In the genomic region with DNA sequence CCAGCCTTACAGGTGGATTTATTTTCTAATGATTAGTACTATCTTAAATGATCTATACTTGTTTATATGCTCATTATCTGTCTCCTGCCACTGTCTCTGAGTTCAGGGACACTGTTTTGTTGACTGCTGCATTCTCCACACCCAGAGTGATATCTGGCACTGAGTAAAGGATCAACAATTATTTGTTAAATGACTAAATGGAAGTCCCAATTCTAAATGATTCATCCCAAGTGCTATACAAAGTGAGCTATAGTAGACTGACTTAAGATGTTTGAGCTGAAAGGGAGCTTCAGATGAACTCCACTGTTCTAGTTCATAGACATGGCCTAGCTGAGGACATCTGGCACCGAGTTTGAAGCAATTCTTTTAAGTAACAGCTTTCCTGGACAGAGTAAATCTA, we compare ENCODE assay signal across 3 cellular contexts.
TF ChIP-seq lines count a peak whose summit lies in the region.

No MANE protein-coding gene starts in this region.

TF ChIP-seq in SK-N-SH, 30 proteins besides CTCF, POLR2A, EP300 and RAD21:
- no peak for TF ChIP-seq SIN3A (IDR thresholded peaks at IDR 0.05; ENCODE audit: borderline replicate concordance, low read depth, low read length)
- TF ChIP-seq GATA2 (CRISPR knock-in tag; IDR thresholded peaks at IDR 0.05), result no peak
- TF ChIP-seq POLR2AphosphoS5 (IDR thresholded peaks at IDR 0.05; ENCODE audit: low read depth, low read length), result no peak
- no peak for TF ChIP-seq RXRA (IDR thresholded peaks at IDR 0.05; ENCODE audit: borderline replicate concordance, low read depth)
- TF ChIP-seq NRF1 (IDR thresholded peaks at IDR 0.05; ENCODE audit: low read depth, low read length), result no peak
- TF ChIP-seq, protein P1, sequence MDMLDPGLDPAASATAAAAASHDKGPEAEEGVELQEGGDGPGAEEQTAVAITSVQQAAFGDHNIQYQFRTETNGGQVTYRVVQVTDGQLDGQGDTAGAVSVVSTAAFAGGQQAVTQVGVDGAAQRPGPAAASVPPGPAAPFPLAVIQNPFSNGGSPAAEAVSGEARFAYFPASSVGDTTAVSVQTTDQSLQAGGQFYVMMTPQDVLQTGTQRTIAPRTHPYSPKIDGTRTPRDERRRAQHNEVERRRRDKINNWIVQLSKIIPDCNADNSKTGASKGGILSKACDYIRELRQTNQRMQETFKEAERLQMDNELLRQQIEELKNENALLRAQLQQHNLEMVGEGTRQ (IDR thresholded peaks at IDR 0.05; ENCODE audit: borderline replicate concordance, low read depth, low read length), result no peak
- no peak for TF ChIP-seq TAF1 (IDR thresholded peaks at IDR 0.05; ENCODE audit: borderline replicate concordance, low read depth, low read length)
- TF ChIP-seq, protein P2, sequence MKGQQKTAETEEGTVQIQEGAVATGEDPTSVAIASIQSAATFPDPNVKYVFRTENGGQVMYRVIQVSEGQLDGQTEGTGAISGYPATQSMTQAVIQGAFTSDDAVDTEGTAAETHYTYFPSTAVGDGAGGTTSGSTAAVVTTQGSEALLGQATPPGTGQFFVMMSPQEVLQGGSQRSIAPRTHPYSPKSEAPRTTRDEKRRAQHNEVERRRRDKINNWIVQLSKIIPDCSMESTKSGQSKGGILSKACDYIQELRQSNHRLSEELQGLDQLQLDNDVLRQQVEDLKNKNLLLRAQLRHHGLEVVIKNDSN (IDR thresholded peaks at IDR 0.05; ENCODE audit: borderline replicate concordance, low read depth), result no peak

TF ChIP-seq in SK-N-SH treated with all-trans-retinoic acid at 6 μM for 48 hours, 23 proteins besides CTCF, POLR2A, EP300 and RAD21:
- TF ChIP-seq, protein P3, sequence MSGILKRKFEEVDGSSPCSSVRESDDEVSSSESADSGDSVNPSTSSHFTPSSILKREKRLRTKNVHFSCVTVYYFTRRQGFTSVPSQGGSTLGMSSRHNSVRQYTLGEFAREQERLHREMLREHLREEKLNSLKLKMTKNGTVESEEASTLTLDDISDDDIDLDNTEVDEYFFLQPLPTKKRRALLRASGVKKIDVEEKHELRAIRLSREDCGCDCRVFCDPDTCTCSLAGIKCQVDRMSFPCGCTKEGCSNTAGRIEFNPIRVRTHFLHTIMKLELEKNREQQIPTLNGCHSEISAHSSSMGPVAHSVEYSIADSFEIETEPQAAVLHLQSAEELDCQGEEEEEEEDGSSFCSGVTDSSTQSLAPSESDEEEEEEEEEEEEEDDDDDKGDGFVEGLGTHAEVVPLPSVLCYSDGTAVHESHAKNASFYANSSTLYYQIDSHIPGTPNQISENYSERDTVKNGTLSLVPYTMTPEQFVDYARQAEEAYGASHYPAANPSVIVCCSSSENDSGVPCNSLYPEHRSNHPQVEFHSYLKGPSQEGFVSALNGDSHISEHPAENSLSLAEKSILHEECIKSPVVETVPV (CRISPR knock-in tag; IDR thresholded peaks at IDR 0.05), result no peak
- TF ChIP-seq ZC3H10 (CRISPR knock-in tag; IDR thresholded peaks at IDR 0.05) (no peak), ARNTL (CRISPR knock-in tag; IDR thresholded peaks at IDR 0.05; ENCODE audit: borderline replicate concordance, low read depth) (no peak)
- TF ChIP-seq, protein P4, sequence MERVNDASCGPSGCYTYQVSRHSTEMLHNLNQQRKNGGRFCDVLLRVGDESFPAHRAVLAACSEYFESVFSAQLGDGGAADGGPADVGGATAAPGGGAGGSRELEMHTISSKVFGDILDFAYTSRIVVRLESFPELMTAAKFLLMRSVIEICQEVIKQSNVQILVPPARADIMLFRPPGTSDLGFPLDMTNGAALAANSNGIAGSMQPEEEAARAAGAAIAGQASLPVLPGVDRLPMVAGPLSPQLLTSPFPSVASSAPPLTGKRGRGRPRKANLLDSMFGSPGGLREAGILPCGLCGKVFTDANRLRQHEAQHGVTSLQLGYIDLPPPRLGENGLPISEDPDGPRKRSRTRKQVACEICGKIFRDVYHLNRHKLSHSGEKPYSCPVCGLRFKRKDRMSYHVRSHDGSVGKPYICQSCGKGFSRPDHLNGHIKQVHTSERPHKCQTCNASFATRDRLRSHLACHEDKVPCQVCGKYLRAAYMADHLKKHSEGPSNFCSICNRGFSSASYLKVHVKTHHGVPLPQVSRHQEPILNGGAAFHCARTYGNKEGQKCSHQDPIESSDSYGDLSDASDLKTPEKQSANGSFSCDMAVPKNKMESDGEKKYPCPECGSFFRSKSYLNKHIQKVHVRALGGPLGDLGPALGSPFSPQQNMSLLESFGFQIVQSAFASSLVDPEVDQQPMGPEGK (CRISPR knock-in tag; IDR thresholded peaks at IDR 0.05; ENCODE audit: borderline replicate concordance), result no peak
- TF ChIP-seq, protein P5, sequence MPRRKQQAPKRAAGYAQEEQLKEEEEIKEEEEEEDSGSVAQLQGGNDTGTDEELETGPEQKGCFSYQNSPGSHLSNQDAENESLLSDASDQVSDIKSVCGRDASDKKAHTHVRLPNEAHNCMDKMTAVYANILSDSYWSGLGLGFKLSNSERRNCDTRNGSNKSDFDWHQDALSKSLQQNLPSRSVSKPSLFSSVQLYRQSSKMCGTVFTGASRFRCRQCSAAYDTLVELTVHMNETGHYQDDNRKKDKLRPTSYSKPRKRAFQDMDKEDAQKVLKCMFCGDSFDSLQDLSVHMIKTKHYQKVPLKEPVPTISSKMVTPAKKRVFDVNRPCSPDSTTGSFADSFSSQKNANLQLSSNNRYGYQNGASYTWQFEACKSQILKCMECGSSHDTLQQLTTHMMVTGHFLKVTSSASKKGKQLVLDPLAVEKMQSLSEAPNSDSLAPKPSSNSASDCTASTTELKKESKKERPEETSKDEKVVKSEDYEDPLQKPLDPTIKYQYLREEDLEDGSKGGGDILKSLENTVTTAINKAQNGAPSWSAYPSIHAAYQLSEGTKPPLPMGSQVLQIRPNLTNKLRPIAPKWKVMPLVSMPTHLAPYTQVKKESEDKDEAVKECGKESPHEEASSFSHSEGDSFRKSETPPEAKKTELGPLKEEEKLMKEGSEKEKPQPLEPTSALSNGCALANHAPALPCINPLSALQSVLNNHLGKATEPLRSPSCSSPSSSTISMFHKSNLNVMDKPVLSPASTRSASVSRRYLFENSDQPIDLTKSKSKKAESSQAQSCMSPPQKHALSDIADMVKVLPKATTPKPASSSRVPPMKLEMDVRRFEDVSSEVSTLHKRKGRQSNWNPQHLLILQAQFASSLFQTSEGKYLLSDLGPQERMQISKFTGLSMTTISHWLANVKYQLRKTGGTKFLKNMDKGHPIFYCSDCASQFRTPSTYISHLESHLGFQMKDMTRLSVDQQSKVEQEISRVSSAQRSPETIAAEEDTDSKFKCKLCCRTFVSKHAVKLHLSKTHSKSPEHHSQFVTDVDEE (CRISPR knock-in tag; IDR thresholded peaks at IDR 0.05), result no peak

TF ChIP-seq in HEK293, 187 proteins besides CTCF, POLR2A, EP300 and RAD21:
- no peak for TF ChIP-seq TCF7L2 (IDR thresholded peaks at IDR 0.05; ENCODE audit: borderline replicate concordance, low read depth, low read length)
- 0 out of 2 replicates have a peak, but pooled peaks have one; percentile 19 for TF ChIP-seq SCRT2 (tag by site-specific recombination; IDR thresholded peaks at IDR 0.05)
